In genomic region chr7:94584113-94584512, GRCh38 we compare ENCODE assay signal across 17 cellular contexts.
DNase-seq lines count a peak whose midpoint lies in the region; ATAC-seq and TF ChIP-seq lines count a peak whose summit lies in the region.
"Had no signal": no experiment of that assay in that cellular context is flagged by ENCODE, and none has a peak within 500 bp of the region (broad histone marks: within the 10 kb centered on the region; RNA-seq: fewer than 3 reads in every experiment).

No MANE protein-coding gene starts in this region.

- peaks cover under 1% of the 10 kb centered on the region; the same call in 1 of the 3 replicates for H3K9me3 Mint-ChIP-seq in GM23338

- peaks cover 18% of the 10 kb centered on the region for H3K4me1 ChIP-seq in body of pancreas
- H3K4me1 ChIP-seq in right lobe of liver: peaks cover 0 to 11% (median 5%) of the 10 kb centered on the region in 4 donors
- no peaks in the 10 kb centered on the region for H3K4me1 ChIP-seq in GM23338 (ENCODE audit: insufficient read depth)
- H3K4me1 ChIP-seq: BLaER1 treated with 17β-estradiol and CSF1 and Interleukin-3, amounts not matched to agents 10 nM and 100 nM; parathyroid adenoma had no signal

- H3F3A ChIP-seq in GM23338 (replicated peaks; ENCODE audit: low read depth): no peaks in the 10 kb centered on the region

- 5 to 19% methylated on average over 1 of the region's 1 CpG for whole genome bisulfite sequencing in body of pancreas, 2 donors
- 22% methylated on average over 1 of the region's 1 CpG for WGBS in right lobe of liver (ENCODE audit: insufficient coverage, low coverage, low lambda C conversion rate, missing lambda C conversion rate)

- intact Hi-C loops in body of pancreas (cut with DNase I): no loop called here
- intact Hi-C loops in right lobe of liver (cut with DNase I): no loop called here

- H3K9me3 ChIP-seq in body of pancreas (no peaks in the 10 kb centered on the region), right lobe of liver (no peaks in the 10 kb centered on the region)

- peaks cover 10% of the 10 kb centered on the region; the same call in 2 of the 3 replicates for H3K36me3 Mint-ChIP-seq in GM23338 (ENCODE audit: low read depth)
- H3K36me3 Mint-ChIP-seq: stimulated activated effector memory CD8-positive, alpha-beta T cell treated with anti-CD3 and anti-CD28 coated beads, Interleukin-12 subunit alpha, Interleukin-12 subunit beta, amount 100 ng/mL, for 72 hours had no signal

- H3K4me3 ChIP-seq in body of pancreas (no peak overlapping the region), right lobe of liver (no peak overlapping the region), GM23338 (no peak overlapping the region)
- H3K4me3 ChIP-seq: BLaER1 treated with 17β-estradiol and CSF1 and Interleukin-3, amounts not matched to agents 10 nM and 100 nM had no signal

- H4K20me1 ChIP-seq in GM23338 (replicated peaks; ENCODE audit: insufficient read depth): no peaks in the 10 kb centered on the region
- H4K20me1 ChIP-seq: BLaER1 treated with 17β-estradiol and CSF1 and Interleukin-3, amounts not matched to agents 10 nM and 100 nM had no signal

- TF ChIP-seq POLR2A in body of pancreas (IDR thresholded peaks at IDR 0.05): no peak
- no peak for TF ChIP-seq POLR2A in right lobe of liver (IDR thresholded peaks at IDR 0.05)

- 0 out of 2 replicates have a peak, but pooled peaks cover 5% of the 10 kb centered on the region for H3K9me2 ChIP-seq in GM23338 (ENCODE audit: insufficient read depth)

- no peak for TF ChIP-seq CTCF in AG09319 (IDR thresholded peaks at IDR 0.05; ENCODE audit: low read depth, low read length)
- TF ChIP-seq CTCF in body of pancreas (IDR thresholded peaks at IDR 0.05): no peak
- TF ChIP-seq CTCF in right lobe of liver (IDR thresholded peaks at IDR 0.05): no peak
- no peak for TF ChIP-seq CTCF in GM23338 (conservative IDR thresholded peaks at IDR 0.05; ENCODE audit: low read depth in 2 of 2)

- ATAC-seq in body of pancreas: peak; percentile 93
- ATAC-seq in right lobe of liver: peak; percentile 98 to 100 (median 98)
- no peak for ATAC-seq in HG02642 (IDR thresholded peaks at IDR 0.05; ENCODE audit: poor library complexity, unreplicated experiment)
- ATAC-seq in GM23338: no peak
- no peak for ATAC-seq in GM18498 (IDR thresholded peaks at IDR 0.05; ENCODE audit: unreplicated experiment)
- ATAC-seq: activated CD4-positive, alpha-beta T cell treated with anti-CD3 and anti-CD28 coated beads for 36 hours; activated T-cell treated with anti-CD3 and anti-CD28 coated beads, Interleukin-2, amount 50 U/mL, for 72 hours; stimulated activated effector memory CD8-positive, alpha-beta T cell treated with anti-CD3 and anti-CD28 coated beads, Interleukin-12 subunit alpha, Interleukin-12 subunit beta, amount 100 ng/mL, for 72 hours; T-cell had no signal

- H3K27ac ChIP-seq in body of pancreas (peak overlapping the region in 3 of 4 donors; percentile 0 to 32 (median 8)), right lobe of liver (no peak overlapping the region), GM23338 (ENCODE audit: low read depth) (no peak overlapping the region)
- H3K27ac ChIP-seq: BLaER1 treated with 17β-estradiol and CSF1 and Interleukin-3, amounts not matched to agents 10 nM and 100 nM; parathyroid adenoma had no signal

- H3K27me3 ChIP-seq in body of pancreas (no peaks in the 10 kb centered on the region), right lobe of liver (no peaks in the 10 kb centered on the region), GM23338 (ENCODE audit: insufficient read depth) (no peaks in the 10 kb centered on the region)
- H3K27me3 ChIP-seq: BLaER1 treated with 17β-estradiol and CSF1 and Interleukin-3, amounts not matched to agents 10 nM and 100 nM had no signal

- no peaks in the 10 kb centered on the region for H3K27me3 Mint-ChIP-seq in GM23338 (ENCODE audit: insufficient read depth, low read depth, poor library complexity)
- H3K27me3 Mint-ChIP-seq: activated CD4-positive, alpha-beta T cell treated with anti-CD3 and anti-CD28 coated beads for 36 hours; T-cell had no signal

- H3K4me2 ChIP-seq in GM23338: no peak overlapping the region
- H3K4me2 ChIP-seq: BLaER1 treated with 17β-estradiol and CSF1 and Interleukin-3, amounts not matched to agents 10 nM and 100 nM had no signal

- DNase-seq in AG09319 (ENCODE audit: extremely low read depth, low read depth) (peak; percentile 23), NCI-H1092 (lab: John Stamatoyannopoulos, UW) (peak; percentile 41), body of pancreas (peak; percentile 62 to 73 (median 69)), right lobe of liver (peak in 2 of 3 donors; percentile 19 to 75), GM23338 (ENCODE audit: low spot score) (no peak), DMS114 treated with DMSO at 0.1 percent for 48 hours (lab: John Stamatoyannopoulos, UW; ENCODE audit: unreplicated experiment) (no peak)
- DNase-seq: activated CD4-positive, alpha-beta T cell treated with anti-CD3 and anti-CD28 coated beads for 36 hours; activated T-cell treated with anti-CD3 and anti-CD28 coated beads, Interleukin-2, amount 50 U/mL, for 72 hours; aorta; GDM1; NCI-H1694 treated with DMSO at 0.1 percent for 48 hours; T-cell had no signal

- no peak overlapping the region for H3K4me3 Mint-ChIP-seq in GM23338
- H3K4me3 Mint-ChIP-seq: activated CD4-positive, alpha-beta T cell treated with anti-CD3 and anti-CD28 coated beads for 36 hours; activated T-cell treated with anti-CD3 and anti-CD28 coated beads, Interleukin-2, amount 50 U/mL, for 72 hours; stimulated activated effector memory CD8-positive, alpha-beta T cell treated with anti-CD3 and anti-CD28 coated beads, Interleukin-12 subunit alpha, Interleukin-12 subunit beta, amount 100 ng/mL, for 72 hours; T-cell had no signal

- H3K79me2 ChIP-seq in GM23338 (replicated peaks; ENCODE audit: insufficient read depth): no peaks in the 10 kb centered on the region
- H3K79me2 ChIP-seq: parathyroid adenoma had no signal

- H2AFZ ChIP-seq in GM23338: no peak overlapping the region
- H2AFZ ChIP-seq: parathyroid adenoma had no signal

- no peaks in the 10 kb centered on the region for H3K4me1 Mint-ChIP-seq in GM23338
- H3K4me1 Mint-ChIP-seq: stimulated activated effector memory CD8-positive, alpha-beta T cell treated with anti-CD3 and anti-CD28 coated beads, Interleukin-12 subunit alpha, Interleukin-12 subunit beta, amount 100 ng/mL, for 72 hours; T-cell had no signal

- H3K27ac Mint-ChIP-seq in GM23338: no peak overlapping the region
- H3K27ac Mint-ChIP-seq: activated CD4-positive, alpha-beta T cell treated with anti-CD3 and anti-CD28 coated beads for 36 hours; activated T-cell treated with anti-CD3 and anti-CD28 coated beads, Interleukin-2, amount 50 U/mL, for 72 hours; stimulated activated effector memory CD8-positive, alpha-beta T cell treated with anti-CD3 and anti-CD28 coated beads, Interleukin-12 subunit alpha, Interleukin-12 subunit beta, amount 100 ng/mL, for 72 hours; T-cell had no signal

- no peaks in the 10 kb centered on the region for H3K36me3 ChIP-seq in body of pancreas (replicated peaks in 1 of 2; ENCODE audit: insufficient read depth in 1 of 2, low read depth in 2 of 2)
- no peaks in the 10 kb centered on the region for H3K36me3 ChIP-seq in right lobe of liver
- H3K36me3 ChIP-seq in GM23338 (ENCODE audit: insufficient read depth): no peaks in the 10 kb centered on the region

TF ChIP-seq in GM23338, 12 proteins besides CTCF, POLR2A, EP300 and RAD21 (continues in another document):
- TF ChIP-seq REST (IDR thresholded peaks at IDR 0.05; ENCODE audit: unreplicated experiment) (no peak), NANOG (IDR thresholded peaks at IDR 0.05; ENCODE audit: borderline replicate concordance) (no peak), STAT1 (IDR thresholded peaks at IDR 0.05; ENCODE audit: unreplicated experiment) (no peak), POLR2AphosphoS5 (IDR thresholded peaks at IDR 0.05; ENCODE audit: low read depth) (no peak), ZNF331 (CRISPR knock-in tag; IDR thresholded peaks at IDR 0.05; ENCODE audit: low read depth) (no peak), CREB1 (CRISPR knock-in tag; IDR thresholded peaks at IDR 0.05; ENCODE audit: low read depth) (no peak), ZNF114 (CRISPR knock-in tag; IDR thresholded peaks at IDR 0.05) (no peak), EZH2 (IDR thresholded peaks at IDR 0.05; ENCODE audit: low read depth, unreplicated experiment) (no peak)

Comparison
In these comparisons a context has a peak if more than half of its experiments do, and no peak if none do; other contexts are left out.
1. DNase-seq: peak in AG09319 (single experiment), NCI-H1092 (single experiment), body of pancreas (4 of 4) and right lobe of liver (2 of 3); none in GM23338 (single experiment) and DMS114 treated with DMSO at 0.1 percent for 48 hours (single experiment).
2. ATAC-seq: peak in body of pancreas (single experiment) and right lobe of liver (4 of 4); none in HG02642 (single experiment), GM23338 (single experiment) and GM18498 (single experiment).
3. H3K27ac ChIP-seq: peak in body of pancreas (3 of 4); none in right lobe of liver (0 of 3) and GM23338 (single experiment).